ENCODE assay signal across 8 cellular contexts in the genomic region with DNA sequence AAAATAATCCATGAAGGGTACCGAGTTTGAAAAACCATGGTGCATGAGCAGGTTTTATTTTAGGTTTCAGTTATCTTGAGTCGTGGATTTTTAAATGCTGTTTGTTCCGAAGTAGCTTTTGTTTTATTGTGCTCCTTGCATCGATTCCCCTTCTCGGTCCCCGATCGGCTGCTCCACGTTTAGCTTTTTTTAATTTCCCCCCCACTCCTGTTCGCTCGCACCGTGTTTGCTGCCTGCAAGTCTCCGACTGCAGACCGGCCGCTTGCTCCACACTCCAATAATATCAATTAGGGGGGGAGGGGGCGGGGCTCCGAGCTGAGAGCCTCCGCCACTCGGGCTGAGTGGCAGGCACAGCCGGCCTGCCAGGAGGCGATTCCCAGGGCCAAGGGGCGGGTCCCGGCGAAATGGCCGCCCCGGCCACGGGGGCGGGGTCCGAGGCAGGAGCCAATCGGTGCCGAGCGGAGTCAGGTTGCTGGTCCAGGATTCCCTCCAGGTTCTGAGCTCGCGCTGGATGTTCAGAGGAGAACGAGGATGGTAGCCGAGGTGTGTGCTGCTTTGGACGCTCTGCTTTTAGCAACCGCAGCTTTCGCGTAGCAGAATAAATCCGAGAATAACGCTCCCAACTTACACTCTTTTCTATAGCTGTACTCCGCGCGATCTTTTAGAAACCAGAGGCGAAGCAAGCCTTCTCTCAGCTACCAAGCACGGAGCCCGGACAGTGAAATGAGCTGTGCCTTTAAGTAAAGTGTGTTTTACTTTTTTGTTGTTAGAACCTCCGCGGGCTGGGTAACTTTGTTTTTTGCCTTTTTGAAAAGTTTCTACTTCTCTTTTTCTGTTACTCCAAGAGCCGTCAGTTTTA. TPM values are rescaled to one million over a fixed set of nuclear protein-coding genes. Genes with fewer than 3 reads are reported as not detected.
DNase-seq lines count a peak whose midpoint lies in the region; ATAC-seq and TF ChIP-seq lines count a peak whose summit lies in the region.

Gene EPHA7, minus strand, starts transcription at position 256 of the 859 bp plus-strand sequence. Its CDS starts 218 bp downstream, at position 38.

- peak within 1 kb of the TSS in 1 of 2 experiments; percentile 51 for H3K4ac ChIP-seq in mesenchymal stem cell (ENCODE audit: low read depth in 1 of 2, low read length in 2 of 2)

- H3K4me3 ChIP-seq in A673 (ENCODE audit: low read depth, low read length, poor library complexity, severe bottlenecking) (peak within 1 kb of the TSS; percentile 84), epithelial cell of proximal tubule (ENCODE audit: low read depth, low read length) (peak within 1 kb of the TSS; percentile 76), mesenchymal stem cell (ENCODE audit: insufficient read depth in 1 of 2, low read depth in 1 of 2, low read length in 2 of 2) (peak within 1 kb of the TSS; percentile 85 to 98)

- peaks cover 52% of the 10 kb centered on the region for H3K27me3 Mint-ChIP-seq in activated CD4-positive, alpha-beta memory T cell treated with anti-CD3 and anti-CD28 coated beads for 36 hours

- DNase-seq in A673 (ENCODE audit: low spot score) (peak; percentile 98), NCI-H2029 (lab: John Stamatoyannopoulos, UW) (peak; percentile 97), epithelial cell of proximal tubule (ENCODE audit: low read depth) (no peak), mesenchymal stem cell (peak; percentile 96)
- DNase-seq in activated CD4-positive, alpha-beta memory T cell treated with anti-CD3 and anti-CD28 coated beads for 36 hours: peak; percentile 62
- DNase-seq in stimulated activated CD8-positive, alpha-beta memory T cell treated with anti-CD3 and anti-CD28 coated beads, Interleukin-15, amount 100 ng/mL, for 48 hours (ENCODE audit: low read depth in 2 of 2): peak; percentile 22 to 46

- H3K36me3 Mint-ChIP-seq in activated CD4-positive, alpha-beta memory T cell treated with anti-CD3 and anti-CD28 coated beads for 36 hours: no peaks in the 10 kb centered on the region

- WGBS in mesenchymal stem cell: 0% methylated on average over 35 of the region's 50 CpGs

- H3K79me1 ChIP-seq in mesenchymal stem cell (replicated peaks; ENCODE audit: low read length, poor library complexity, severe bottlenecking): peaks cover 2% of the 10 kb centered on the region

- H3K27ac ChIP-seq in A673 (ENCODE audit: low read depth, low read length, poor library complexity, severe bottlenecking) (peak within 1 kb of the TSS; percentile 79), mesenchymal stem cell (ENCODE audit: low read length, poor library complexity, severe bottlenecking) (peak within 1 kb of the TSS; percentile 95)

- no peaks in the 10 kb centered on the region for H3K9me3 Mint-ChIP-seq in activated CD4-positive, alpha-beta memory T cell treated with anti-CD3 and anti-CD28 coated beads for 36 hours

- peaks cover 4% of the 10 kb centered on the region for H3K27me3 ChIP-seq in A673 (replicated peaks; ENCODE audit: insufficient read depth, low read depth, low read length, poor library complexity)
- peaks cover 0 to 67% of the 10 kb centered on the region in 2 experiments for H3K27me3 ChIP-seq in mesenchymal stem cell (ENCODE audit: control insufficient read depth in 1 of 2, insufficient read depth in 1 of 2, low read length in 2 of 2)

- H3K27ac Mint-ChIP-seq in activated CD4-positive, alpha-beta memory T cell treated with anti-CD3 and anti-CD28 coated beads for 36 hours: no peak within 1 kb of the TSS

- BruUV-seq in A673 (replicated peaks; lab: Mats Ljungman, UMichigan): no TSS peak

- peaks cover 25% of the 10 kb centered on the region for H3K4me1 Mint-ChIP-seq in activated CD4-positive, alpha-beta memory T cell treated with anti-CD3 and anti-CD28 coated beads for 36 hours (ENCODE audit: low read depth)

- H2BK5ac ChIP-seq in mesenchymal stem cell (ENCODE audit: low read depth, low read length, poor library complexity, severe bottlenecking): peak within 1 kb of the TSS; percentile 22

- H2BK15ac ChIP-seq in mesenchymal stem cell (ENCODE audit: low read depth, poor library complexity, severe bottlenecking): peak within 1 kb of the TSS; percentile 26

- peak within 1 kb of the TSS; percentile 34 for H2BK120ac ChIP-seq in mesenchymal stem cell (ENCODE audit: low read depth, low read length)

- H3K4me1 ChIP-seq in A673 (ENCODE audit: insufficient read depth, low read length, poor library complexity, severe bottlenecking) (peaks cover 29% of the 10 kb centered on the region), mesenchymal stem cell (ENCODE audit: control insufficient read depth, insufficient read depth, low read depth, low read length) (no peaks in the 10 kb centered on the region)

- TF ChIP-seq CTCF in A673 (conservative IDR thresholded peaks at IDR 0.05; ENCODE audit: low read depth, low read length) (no peak), epithelial cell of proximal tubule (conservative IDR thresholded peaks at IDR 0.05; ENCODE audit: low read depth, low read length) (no peak)

- H3K4me2 ChIP-seq in mesenchymal stem cell (ENCODE audit: low read length, poor library complexity, severe bottlenecking): peak within 1 kb of the TSS; percentile 74

- H3K36me3 ChIP-seq in A673 (ENCODE audit: insufficient read depth, low read length, poor library complexity, severe bottlenecking) (no peaks in the 10 kb centered on the region), mesenchymal stem cell (ENCODE audit: control insufficient read depth in 1 of 2, insufficient read depth in 2 of 2, low read depth in 1 of 2, low read length in 2 of 2) (peaks cover 0 to 11% of the 10 kb centered on the region in 2 experiments)

- no peak within 1 kb of the TSS for H3K14ac ChIP-seq in mesenchymal stem cell (ENCODE audit: low read length in 2 of 2)

- peak within 1 kb of the TSS; percentile 51 for H3K9ac ChIP-seq in mesenchymal stem cell (ENCODE audit: low read length)

- CTCF ChIA-PET in A673 (lab: Charles Lee): interaction anchor here (0.6 kb wide), 1 partner anchor 640 kb away, joined by 8 read pairs; no protein-coding TSS in a partner anchor
- CTCF ChIA-PET in activated CD4-positive, alpha-beta memory T cell treated with anti-CD3 and anti-CD28 coated beads for 36 hours (lab: Charles Lee): no interaction called here

- H3K4me3 Mint-ChIP-seq in activated CD4-positive, alpha-beta memory T cell treated with anti-CD3 and anti-CD28 coated beads for 36 hours: peak within 1 kb of the TSS; percentile 57

- peak; percentile 88 for ATAC-seq in GM18519 (IDR thresholded peaks at IDR 0.05; ENCODE audit: low FRiP score, unreplicated experiment)
- peak; percentile 78 for ATAC-seq in HG03025 (IDR thresholded peaks at IDR 0.05; ENCODE audit: low FRiP score, unreplicated experiment)

- H4K91ac ChIP-seq in mesenchymal stem cell (ENCODE audit: low read length): peak within 1 kb of the TSS; percentile 61

- H3K9me3 ChIP-seq in A673 (ENCODE audit: low read depth, low read length, poor library complexity, severe bottlenecking) (no peaks in the 10 kb centered on the region), mesenchymal stem cell (ENCODE audit: control insufficient read depth, low read length) (no peaks in the 10 kb centered on the region)

- peak within 1 kb of the TSS; percentile 69 for H2AFZ ChIP-seq in mesenchymal stem cell (ENCODE audit: low read depth, low read length)

- no peak within 1 kb of the TSS for H2BK12ac ChIP-seq in mesenchymal stem cell (ENCODE audit: low read length in 2 of 2)

- no peak within 1 kb of the TSS for H3K23ac ChIP-seq in mesenchymal stem cell (ENCODE audit: low read length in 2 of 2)

- intact Hi-C loops in A673 (cut with micrococcal nuclease; ENCODE audit: unreplicated experiment): loop anchor here (2.0 to 10.0 kb wide), 3 partner anchors 331 to 833 kb away; no protein-coding TSS in a partner anchor
- intact Hi-C loops in activated CD4-positive, alpha-beta memory T cell treated with anti-CD3 and anti-CD28 coated beads for 36 hours (cut with micrococcal nuclease): no loop called here

- POLR2A ChIA-PET in A673 (lab: Charles Lee; ENCODE audit: low non-redundant PET): interaction anchor here (0.5 to 1.0 kb wide), 3 partner anchors 12 to 983 kb away, joined by 3 to 4 read pairs (median 4); no protein-coding TSS in a partner anchor
- POLR2A ChIA-PET in activated CD4-positive, alpha-beta memory T cell treated with anti-CD3 and anti-CD28 coated beads for 36 hours (lab: Charles Lee): no interaction called here

- H3K18ac ChIP-seq in mesenchymal stem cell (ENCODE audit: low read depth in 1 of 2, low read length in 2 of 2): peak within 1 kb of the TSS; percentile 33 to 76

- peak within 1 kb of the TSS; percentile 24 for H4K8ac ChIP-seq in mesenchymal stem cell (ENCODE audit: low read length)

- no peak within 1 kb of the TSS for H2AK5ac ChIP-seq in mesenchymal stem cell (ENCODE audit: low read length, severe bottlenecking)

RNA-seq across cellular contexts. Expression of gene EPHA7, which starts in this region (rescaled TPM):
- total RNA-seq in A673 (2021) (8.4 and 10.7 TPM in 2 replicates), epithelial cell of proximal tubule (0.40 and 1.0 TPM in 2 replicates)
- total RNA-seq in activated CD4-positive, alpha-beta memory T cell treated with anti-CD3 and anti-CD28 coated beads for 36 hours: not detected
- 2.3 TPM for polyA plus RNA-seq in mesenchymal stem cell (2013, experiment 1 of 2)
- polyA plus RNA-seq in mesenchymal stem cell (2013, experiment 2 of 2): 2.2 TPM

Comparison
In these comparisons a context has a peak if more than half of its experiments do, and no peak if none do; other contexts are left out.
1. Peak in DNase-seq in activated CD4-positive, alpha-beta memory T cell treated with anti-CD3 and anti-CD28 coated beads for 36 hours; RNA of the gene not detected or under 1 TPM.